ENCODE assay signal across 31 cellular contexts in genomic region chr1:90798883-90799282, GRCh38.
"Had no signal": no experiment of that assay in that cellular context is flagged by ENCODE, and none has a peak within 500 bp of the region (broad histone marks: within the 10 kb centered on the region; RNA-seq: fewer than 3 reads in every experiment).

No MANE protein-coding gene starts in this region.

- H3K36me3 ChIP-seq: neural progenitor cell, ovary, spleen, suprapubic skin, tibial artery, transverse colon, upper lobe of right lung, uterus had no signal

- H3K9ac ChIP-seq: neural progenitor cell, parathyroid adenoma had no signal

- H3K4me3 Mint-ChIP-seq: natural killer cell; nephron; neural progenitor cell; stimulated activated memory B cell treated with anti-CD40 and anti-IgM and Interleukin-4, amounts not matched to agents 10 μg/mL and 1 μg/mL and 100 μg/mL, for 72 hours; stimulated activated naive CD8-positive, alpha-beta T cell treated with anti-CD3 and anti-CD28 coated beads, Interleukin-15, amount 100 ng/mL, for 72 hours; type B pancreatic cell had no signal

- H2AFZ ChIP-seq: neural progenitor cell, parathyroid adenoma had no signal

- H3K4me1 Mint-ChIP-seq: natural killer cell; nephron; stimulated activated memory B cell treated with anti-CD40 and anti-IgM and Interleukin-4, amounts not matched to agents 10 μg/mL and 1 μg/mL and 100 μg/mL, for 72 hours had no signal

- H3K9me3 ChIP-seq: ovary, psoas muscle, suprapubic skin, testis, tibial artery, transverse colon, upper lobe of right lung, uterus had no signal

- H3K27ac ChIP-seq: neural progenitor cell, ovary, parathyroid adenoma, psoas muscle, skin epidermis, spleen, suprapubic skin, testis, tibial artery, transverse colon, upper lobe of right lung, uterus had no signal

- H3K4me2 ChIP-seq: neural progenitor cell, smooth muscle cell had no signal

- H3K4me1 ChIP-seq: parathyroid adenoma, psoas muscle, spleen, suprapubic skin, testis, tibial artery, transverse colon, upper lobe of right lung, uterus had no signal

- H3K9me3 Mint-ChIP-seq: natural killer cell had no signal

- H3K27ac Mint-ChIP-seq: natural killer cell; nephron; neural progenitor cell; progenitor cell of endocrine pancreas; stimulated activated memory B cell treated with anti-CD40 and anti-IgM and Interleukin-4, amounts not matched to agents 10 μg/mL and 1 μg/mL and 100 μg/mL, for 72 hours; stimulated activated naive CD8-positive, alpha-beta T cell treated with anti-CD3 and anti-CD28 coated beads, Interleukin-15, amount 100 ng/mL, for 72 hours; type B pancreatic cell had no signal

- DNase-seq: natural killer cell; occipital lobe; ovary; posterior cingulate gyrus; psoas muscle; right cardiac atrium; spleen; stimulated activated CD4-positive, alpha-beta T cell treated with anti-CD3 and anti-CD28 coated beads, Interleukin-12 subunit alpha, Interleukin-12 subunit beta, amount 100 ng/mL, for 4 hours; stimulated activated CD4-positive, alpha-beta T cell treated with anti-CD3 and anti-CD28 coated beads, Interleukin-1b, Interleukin-23, amount 100 ng/mL, for 48 hours; stimulated activated CD4-positive, alpha-beta T cell treated with anti-CD3 and anti-CD28 coated beads, Interleukin-4, amount 100 ng/mL, for 1 hour; stimulated activated CD4-positive, alpha-beta T cell treated with anti-CD3 and anti-CD28 coated beads, Interleukin-4, amount 100 ng/mL, for 4 hours; stimulated activated CD8-positive, alpha-beta memory T cell treated with anti-CD3 and anti-CD28 coated beads, Interleukin-4, amount 100 ng/mL, for 48 hours; stimulated activated naive CD4-positive, alpha-beta T cell; stimulated activated naive CD8-positive, alpha-beta T cell treated with anti-CD3 and anti-CD28 coated beads, Interleukin-15, amount 100 ng/mL, for 72 hours; stimulated activated naive CD8-positive, alpha-beta T cell treated with anti-CD3 and anti-CD28 coated beads, Interleukin-15, Interleukin-2, amounts not matched to agents 100 U/mL and 50 U/mL, for 24 hours; substantia nigra; testis; tibial artery; transverse colon; upper lobe of right lung; uterus had no signal

- H3K27me3 ChIP-seq: neural progenitor cell, ovary, testis, tibial artery, transverse colon, upper lobe of right lung, uterus had no signal

- ATAC-seq: natural killer cell; psoas muscle; right cardiac atrium; sciatic nerve; stimulated activated memory B cell treated with anti-CD40 and anti-IgM and Interleukin-4, amounts not matched to agents 10 μg/mL and 1 μg/mL and 100 μg/mL, for 72 hours; stimulated activated naive CD8-positive, alpha-beta T cell treated with anti-CD3 and anti-CD28 coated beads, Interleukin-15, amount 100 ng/mL, for 72 hours; stimulated activated naive CD8-positive, alpha-beta T cell treated with anti-CD3 and anti-CD28 coated beads, Interleukin-15, Interleukin-2, amounts not matched to agents 100 U/mL and 50 U/mL, for 24 hours; upper lobe of right lung had no signal

- H3K36me3 Mint-ChIP-seq: natural killer cell; neural progenitor cell; stimulated activated memory B cell treated with anti-CD40 and anti-IgM and Interleukin-4, amounts not matched to agents 10 μg/mL and 1 μg/mL and 100 μg/mL, for 72 hours; type B pancreatic cell had no signal

- H3K4me3 ChIP-seq: neural progenitor cell, ovary, psoas muscle, skin epidermis, smooth muscle cell, spleen, suprapubic skin, testis, tibial artery, transverse colon, upper lobe of right lung, uterus had no signal
